Comparison of ENCODE assay signal across 7 cellular contexts in genomic region chr16:5240278-5240626, GRCh38.
A peak's percentile ranks its signal among the peaks of the same experiment; 100 is the strongest.
DNase-seq lines count a peak whose midpoint lies in the region; ATAC-seq and TF ChIP-seq lines count a peak whose summit lies in the region.
"Not testable (repeated sequence)": the region's sequence is repeated elsewhere in the genome, so short reads cannot be mapped to it uniquely, and the experiment has no call there.

No MANE protein-coding gene starts in this region.

- not testable (repeated sequence) for H3K9me3 Mint-ChIP-seq in GM23338; natural killer cell; stimulated activated effector memory CD8-positive, alpha-beta T cell treated with anti-CD3 and anti-CD28 coated beads, Interleukin-12 subunit alpha, Interleukin-12 subunit beta, amount 100 ng/mL, for 72 hours

- not testable (repeated sequence) for H3K9me3 ChIP-seq in T-helper 17 cell (ENCODE audit: control insufficient read depth, low read length, poor library complexity, severe bottlenecking); breast epithelium; esophagus muscularis mucosa

- not testable (repeated sequence) for H3K79me2 ChIP-seq in GM23338 (replicated peaks; ENCODE audit: insufficient read depth)

- H3K4me1 ChIP-seq in GM23338 (ENCODE audit: insufficient read depth); breast epithelium; esophagus muscularis mucosa: not testable (repeated sequence)

- peak; percentile 21 for DNase-seq in GM23338 (ENCODE audit: low spot score)
- not testable (repeated sequence) for DNase-seq in T-helper 17 cell; breast epithelium (ENCODE audit: low spot score in 2 of 2); esophagus muscularis mucosa (ENCODE audit: extremely low spot score); natural killer cell; stimulated activated effector memory CD8-positive, alpha-beta T cell treated with anti-CD3 and anti-CD28 coated beads, Interleukin-12 subunit alpha, Interleukin-12 subunit beta, amount 100 ng/mL, for 72 hours (ENCODE audit: low spot score in 2 of 2)

- not testable (repeated sequence) for H3K27ac ChIP-seq in GM23338 (ENCODE audit: low read depth); breast epithelium; esophagus muscularis mucosa (replicated peaks in 1 of 4)

- H3K36me3 ChIP-seq in GM23338 (ENCODE audit: insufficient read depth); breast epithelium; esophagus muscularis mucosa: not testable (repeated sequence)

- not testable (repeated sequence) for H3K27ac Mint-ChIP-seq in GM23338; T-helper 17 cell; natural killer cell; stimulated activated effector memory CD8-positive, alpha-beta T cell treated with anti-CD3 and anti-CD28 coated beads, Interleukin-12 subunit alpha, Interleukin-12 subunit beta, amount 100 ng/mL, for 72 hours

- H3K4me3 ChIP-seq in GM23338 = peak overlapping the region; percentile 62
- peak overlapping the region in 2 of 3 donors; percentile 42 to 63 for H3K4me3 ChIP-seq in breast epithelium
- H3K4me3 ChIP-seq in esophagus muscularis mucosa = peak overlapping the region; percentile 32 to 50 (median 38)
- peak overlapping the region; percentile 8 for H3K4me3 ChIP-seq in iPS-11a (ENCODE audit: low read depth, low read length)

- not testable (repeated sequence) for H3F3A ChIP-seq in GM23338 (replicated peaks; ENCODE audit: low read depth)

- WGBS in esophagus muscularis mucosa = 9% methylated on average over 6 of the region's 18 CpGs

- peak; percentile 53 for ATAC-seq in GM23338
- ATAC-seq in T-helper 17 cell; natural killer cell; stimulated activated effector memory CD8-positive, alpha-beta T cell treated with anti-CD3 and anti-CD28 coated beads, Interleukin-12 subunit alpha, Interleukin-12 subunit beta, amount 100 ng/mL, for 72 hours: not testable (repeated sequence)

- TF ChIP-seq POLR2A in breast epithelium (IDR thresholded peaks at IDR 0.05); esophagus muscularis mucosa (IDR thresholded peaks at IDR 0.05; ENCODE audit: low read depth): not testable (repeated sequence)

- TF ChIP-seq EP300 in esophagus muscularis mucosa (IDR thresholded peaks at IDR 0.05) = not testable (repeated sequence)

- TF ChIP-seq CTCF in GM23338 (conservative IDR thresholded peaks at IDR 0.05; ENCODE audit: low read depth in 2 of 2); breast epithelium (IDR thresholded peaks at IDR 0.05); esophagus muscularis mucosa (IDR thresholded peaks at IDR 0.05); natural killer cell (IDR thresholded peaks at IDR 0.05): not testable (repeated sequence)

- H3K4me3 Mint-ChIP-seq in GM23338 = peak overlapping the region; percentile 74
- H3K4me3 Mint-ChIP-seq in T-helper 17 cell = peak overlapping the region; percentile 62
- peak overlapping the region; percentile 61 for H3K4me3 Mint-ChIP-seq in natural killer cell
- peak overlapping the region; percentile 37 for H3K4me3 Mint-ChIP-seq in stimulated activated effector memory CD8-positive, alpha-beta T cell treated with anti-CD3 and anti-CD28 coated beads, Interleukin-12 subunit alpha, Interleukin-12 subunit beta, amount 100 ng/mL, for 72 hours

- H3K4me1 Mint-ChIP-seq in GM23338 = peaks cover 16% of the 10 kb centered on the region
- not testable (repeated sequence) for H3K4me1 Mint-ChIP-seq in T-helper 17 cell; natural killer cell; stimulated activated effector memory CD8-positive, alpha-beta T cell treated with anti-CD3 and anti-CD28 coated beads, Interleukin-12 subunit alpha, Interleukin-12 subunit beta, amount 100 ng/mL, for 72 hours

- peak overlapping the region; percentile 78 for H3K4me2 ChIP-seq in GM23338

- intact Hi-C loops in breast epithelium (cut with DNase I; ENCODE audit: low total_unique reads); natural killer cell (cut with micrococcal nuclease): not testable (repeated sequence)
- intact Hi-C loops in esophagus muscularis mucosa (cut with DNase I) = loop anchor here (5.0 kb wide), 1 partner anchor 1402 kb away; no protein-coding TSS in a partner anchor

- H3K27me3 Mint-ChIP-seq in GM23338 (ENCODE audit: insufficient read depth, low read depth, poor library complexity) (peaks cover 21% of the 10 kb centered on the region), T-helper 17 cell (peaks cover 57% of the 10 kb centered on the region), natural killer cell (ENCODE audit: low read depth in 2 of 2) (peaks cover 22 to 50% of the 10 kb centered on the region in 2 donors)

- H3K27me3 ChIP-seq in GM23338 (ENCODE audit: insufficient read depth); breast epithelium: not testable (repeated sequence)
- H3K27me3 ChIP-seq in esophagus muscularis mucosa = peaks cover 0 to 52% (median 3%) of the 10 kb centered on the region in 4 donors

- not testable (repeated sequence) for H3K9me2 ChIP-seq in GM23338 (ENCODE audit: insufficient read depth)

- not testable (repeated sequence) for H3K36me3 Mint-ChIP-seq in GM23338 (ENCODE audit: low read depth); T-helper 17 cell (ENCODE audit: low read depth); natural killer cell; stimulated activated effector memory CD8-positive, alpha-beta T cell treated with anti-CD3 and anti-CD28 coated beads, Interleukin-12 subunit alpha, Interleukin-12 subunit beta, amount 100 ng/mL, for 72 hours

- not testable (repeated sequence) for H4K20me1 ChIP-seq in GM23338 (replicated peaks; ENCODE audit: insufficient read depth)

- H2AFZ ChIP-seq in GM23338 = not testable (repeated sequence)

Comparison
In these comparisons a context has a peak if more than half of its experiments do, and no peak if none do; other contexts are left out.
1. H3K4me3 ChIP-seq: peak in every context shown above with its lines; median percentile 62 in GM23338; 52 in breast epithelium; 38 in esophagus muscularis mucosa; 8 in iPS-11a.